In the genomic region with DNA sequence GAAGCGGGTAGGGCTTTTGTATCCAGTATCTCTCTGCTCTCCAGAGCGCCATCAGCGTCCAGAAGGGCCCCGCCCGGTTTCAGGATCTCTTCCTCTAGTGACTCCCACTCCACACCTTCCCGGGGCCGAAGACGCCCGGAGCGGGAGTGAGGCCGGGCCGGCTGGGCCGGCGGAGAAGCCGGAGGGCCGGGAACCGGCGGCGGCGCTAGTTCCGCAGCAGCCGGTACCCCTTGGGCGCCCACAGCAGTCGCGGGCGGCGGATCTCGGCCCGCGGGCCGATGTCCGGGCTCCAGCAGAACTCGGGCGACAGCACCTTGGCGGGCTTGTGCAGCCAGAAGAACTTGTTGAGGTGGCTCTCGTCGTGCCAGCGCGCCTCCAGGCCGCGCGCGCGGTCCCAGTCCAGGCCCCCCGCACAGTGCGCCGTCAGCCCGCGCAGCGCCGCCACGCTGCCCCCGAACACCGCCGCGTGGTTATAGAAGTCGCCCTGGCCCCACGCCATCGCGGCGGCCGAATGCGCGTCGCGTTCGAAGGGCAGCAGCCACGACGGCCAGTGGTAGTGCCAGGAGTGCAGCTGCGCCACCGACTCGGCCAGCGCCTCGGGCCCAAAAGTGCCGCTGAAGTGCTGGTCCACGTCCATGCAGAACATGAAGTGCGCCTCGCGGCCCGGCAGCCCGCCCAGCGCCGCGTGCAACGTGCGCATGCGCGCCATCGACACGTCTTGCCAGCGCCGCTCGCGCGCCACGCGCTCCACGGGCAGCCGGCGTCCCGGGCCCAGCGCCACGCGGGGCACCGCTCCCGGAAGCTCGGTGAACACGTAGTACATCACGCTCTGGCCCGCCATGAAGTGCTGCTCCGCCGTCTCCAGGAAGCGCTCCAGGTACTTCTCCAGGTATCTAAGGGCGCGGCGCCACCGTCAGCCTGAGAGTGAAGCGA, we compare ENCODE assay signal across 12 cellular contexts. TPM values are rescaled to one million over a fixed set of nuclear protein-coding genes. Genes with fewer than 3 reads are reported as not detected.
DNase-seq lines count a peak whose midpoint lies in the region; ATAC-seq, FAIRE-seq and TF ChIP-seq lines count a peak whose summit lies in the region.
"Had no signal": no experiment of that assay in that cellular context is flagged by ENCODE, and none has a peak within 500 bp of the region (broad histone marks: within the 10 kb centered on the region; RNA-seq: fewer than 3 reads in every experiment).

No MANE protein-coding gene starts in this region.

- TF ChIP-seq CTCF in WTC11 (IDR thresholded peaks at IDR 0.05) (no peak), pancreas (IDR thresholded peaks at IDR 0.05) (no peak)

- POLR2A ChIA-PET in WTC11 (lab: Charles Lee): no interaction called here

- H3K27ac Mint-ChIP-seq in WTC11: no peak overlapping the region
- H3K27ac Mint-ChIP-seq: progenitor cell of endocrine pancreas had no signal

- ATAC-seq in WTC11: peak; percentile 73
- peak; percentile 53 for ATAC-seq in left ventricle myocardium superior
- peak in 3 of 4 donors; percentile 20 to 42 (median 34) for ATAC-seq in pancreas

- intact Hi-C loops in left ventricle myocardium superior (cut with micrococcal nuclease) (no loop called here), pancreas (cut with DNase I) (no loop called here)

- H3K4me3 ChIP-seq in ACC112 (ENCODE audit: low read depth, low read length) (peak overlapping the region; percentile 54; the same call in 1 of the 2 replicates), pancreas (peak overlapping the region in 1 of 4 donors; percentile 30)

- H3K4me1 Mint-ChIP-seq in WTC11: peaks cover 3% of the 10 kb centered on the region; the same call in 1 of the 2 replicates

- H3K9me3 ChIP-seq in pancreas: no peaks in the 10 kb centered on the region

- H3K4me3 Mint-ChIP-seq in WTC11: peak overlapping the region; percentile 55

- no peak for FAIRE-seq in pancreas (lab: Jason Lieb, UNC)

- H3K36me3 Mint-ChIP-seq in WTC11: peaks cover 3% of the 10 kb centered on the region; the same call in 1 of the 2 replicates

- WGBS in pancreas, 2 donors: 16 to 19% methylated on average over 111 to 118 of the region's 118 CpGs

- H3K36me3 ChIP-seq in ACC112 (ENCODE audit: insufficient read depth, low read length) (peaks cover 3% of the 10 kb centered on the region; the same call in 1 of the 2 replicates), pancreas (no peaks in the 10 kb centered on the region)

- DNase-seq in WTC11 (ENCODE audit: low spot score): peak; percentile 40
- DNase-seq in left ventricle myocardium superior: peak; percentile 64
- DNase-seq in pancreas: no peak
- no peak for DNase-seq in islet precursor cell
- DNase-seq in AG08396 (ENCODE audit: low spot score): no peak
- no peak for DNase-seq in NCI-H446 (lab: John Stamatoyannopoulos, UW)
- no peak for DNase-seq in NCI-H1417 treated with DMSO at 0.1 percent for 48 hours (lab: John Stamatoyannopoulos, UW)
- DNase-seq: NCI-H748 treated with DMSO at 0.1 percent for 48 hours had no signal

- H3K79me2 ChIP-seq in ACC112 (ENCODE audit: control insufficient read depth, insufficient read depth, low read length, unreplicated experiment): no peaks in the 10 kb centered on the region

- CTCF ChIA-PET in WTC11 (lab: Charles Lee): interaction anchor here (1.2 to 4.4 kb wide), 4 partner anchors 12 to 180 kb away, joined by 3 to 28 read pairs (median 6); no protein-coding TSS in a partner anchor

- H3K27me3 ChIP-seq in ACC112 (ENCODE audit: insufficient read depth, low read length) (no peaks in the 10 kb centered on the region), pancreas (no peaks in the 10 kb centered on the region)

- peaks cover 3% of the 10 kb centered on the region for H3K4me1 ChIP-seq in ACC112 (ENCODE audit: control insufficient read depth, insufficient read depth, low read length, unreplicated experiment)
- peaks cover 0 to 3% (median 0%) of the 10 kb centered on the region in 3 donors for H3K4me1 ChIP-seq in pancreas

- peaks cover 58% of the 10 kb centered on the region for H3K27me3 Mint-ChIP-seq in WTC11 (ENCODE audit: low read depth)

- H2AFZ ChIP-seq in ACC112 (ENCODE audit: low read length, unreplicated experiment): peak overlapping the region; percentile 32

- H3K9me3 Mint-ChIP-seq in WTC11: peaks cover 5% of the 10 kb centered on the region; the same call in 1 of the 2 replicates

- H3K27ac ChIP-seq in ACC112 (ENCODE audit: low read depth, low read length) (no peak overlapping the region), pancreas (no peak overlapping the region)

TF ChIP-seq in WTC11, 78 proteins besides CTCF, POLR2A, EP300 and RAD21 (continues in another document):
- TF ChIP-seq, protein P1, sequence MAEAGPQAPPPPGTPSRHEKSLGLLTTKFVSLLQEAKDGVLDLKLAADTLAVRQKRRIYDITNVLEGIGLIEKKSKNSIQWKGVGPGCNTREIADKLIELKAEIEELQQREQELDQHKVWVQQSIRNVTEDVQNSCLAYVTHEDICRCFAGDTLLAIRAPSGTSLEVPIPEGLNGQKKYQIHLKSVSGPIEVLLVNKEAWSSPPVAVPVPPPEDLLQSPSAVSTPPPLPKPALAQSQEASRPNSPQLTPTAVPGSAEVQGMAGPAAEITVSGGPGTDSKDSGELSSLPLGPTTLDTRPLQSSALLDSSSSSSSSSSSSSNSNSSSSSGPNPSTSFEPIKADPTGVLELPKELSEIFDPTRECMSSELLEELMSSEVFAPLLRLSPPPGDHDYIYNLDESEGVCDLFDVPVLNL (CRISPR knock-in tag; IDR thresholded peaks at IDR 0.05; ENCODE audit: borderline replicate concordance, low read depth): no peak
- TF ChIP-seq, protein P2, sequence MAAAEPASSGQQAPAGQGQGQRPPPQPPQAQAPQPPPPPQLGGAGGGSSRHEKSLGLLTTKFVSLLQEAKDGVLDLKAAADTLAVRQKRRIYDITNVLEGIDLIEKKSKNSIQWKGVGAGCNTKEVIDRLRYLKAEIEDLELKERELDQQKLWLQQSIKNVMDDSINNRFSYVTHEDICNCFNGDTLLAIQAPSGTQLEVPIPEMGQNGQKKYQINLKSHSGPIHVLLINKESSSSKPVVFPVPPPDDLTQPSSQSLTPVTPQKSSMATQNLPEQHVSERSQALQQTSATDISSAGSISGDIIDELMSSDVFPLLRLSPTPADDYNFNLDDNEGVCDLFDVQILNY (CRISPR knock-in tag; IDR thresholded peaks at IDR 0.05): no peak
- TF ChIP-seq KAT7 (CRISPR knock-in tag; IDR thresholded peaks at IDR 0.05; ENCODE audit: borderline replicate concordance): peak; percentile 73; the same call in 1 of the 2 replicates
- TF ChIP-seq TCF7 (CRISPR knock-in tag; IDR thresholded peaks at IDR 0.05; ENCODE audit: low read depth): 0 out of 2 replicates have a peak, but pooled peaks have one; percentile 35
- TF ChIP-seq, protein P3, sequence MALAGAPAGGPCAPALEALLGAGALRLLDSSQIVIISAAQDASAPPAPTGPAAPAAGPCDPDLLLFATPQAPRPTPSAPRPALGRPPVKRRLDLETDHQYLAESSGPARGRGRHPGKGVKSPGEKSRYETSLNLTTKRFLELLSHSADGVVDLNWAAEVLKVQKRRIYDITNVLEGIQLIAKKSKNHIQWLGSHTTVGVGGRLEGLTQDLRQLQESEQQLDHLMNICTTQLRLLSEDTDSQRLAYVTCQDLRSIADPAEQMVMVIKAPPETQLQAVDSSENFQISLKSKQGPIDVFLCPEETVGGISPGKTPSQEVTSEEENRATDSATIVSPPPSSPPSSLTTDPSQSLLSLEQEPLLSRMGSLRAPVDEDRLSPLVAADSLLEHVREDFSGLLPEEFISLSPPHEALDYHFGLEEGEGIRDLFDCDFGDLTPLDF (CRISPR knock-in tag; IDR thresholded peaks at IDR 0.05): 0 out of 2 replicates have a peak, but pooled peaks have one; percentile 55
- TF ChIP-seq, protein P4, sequence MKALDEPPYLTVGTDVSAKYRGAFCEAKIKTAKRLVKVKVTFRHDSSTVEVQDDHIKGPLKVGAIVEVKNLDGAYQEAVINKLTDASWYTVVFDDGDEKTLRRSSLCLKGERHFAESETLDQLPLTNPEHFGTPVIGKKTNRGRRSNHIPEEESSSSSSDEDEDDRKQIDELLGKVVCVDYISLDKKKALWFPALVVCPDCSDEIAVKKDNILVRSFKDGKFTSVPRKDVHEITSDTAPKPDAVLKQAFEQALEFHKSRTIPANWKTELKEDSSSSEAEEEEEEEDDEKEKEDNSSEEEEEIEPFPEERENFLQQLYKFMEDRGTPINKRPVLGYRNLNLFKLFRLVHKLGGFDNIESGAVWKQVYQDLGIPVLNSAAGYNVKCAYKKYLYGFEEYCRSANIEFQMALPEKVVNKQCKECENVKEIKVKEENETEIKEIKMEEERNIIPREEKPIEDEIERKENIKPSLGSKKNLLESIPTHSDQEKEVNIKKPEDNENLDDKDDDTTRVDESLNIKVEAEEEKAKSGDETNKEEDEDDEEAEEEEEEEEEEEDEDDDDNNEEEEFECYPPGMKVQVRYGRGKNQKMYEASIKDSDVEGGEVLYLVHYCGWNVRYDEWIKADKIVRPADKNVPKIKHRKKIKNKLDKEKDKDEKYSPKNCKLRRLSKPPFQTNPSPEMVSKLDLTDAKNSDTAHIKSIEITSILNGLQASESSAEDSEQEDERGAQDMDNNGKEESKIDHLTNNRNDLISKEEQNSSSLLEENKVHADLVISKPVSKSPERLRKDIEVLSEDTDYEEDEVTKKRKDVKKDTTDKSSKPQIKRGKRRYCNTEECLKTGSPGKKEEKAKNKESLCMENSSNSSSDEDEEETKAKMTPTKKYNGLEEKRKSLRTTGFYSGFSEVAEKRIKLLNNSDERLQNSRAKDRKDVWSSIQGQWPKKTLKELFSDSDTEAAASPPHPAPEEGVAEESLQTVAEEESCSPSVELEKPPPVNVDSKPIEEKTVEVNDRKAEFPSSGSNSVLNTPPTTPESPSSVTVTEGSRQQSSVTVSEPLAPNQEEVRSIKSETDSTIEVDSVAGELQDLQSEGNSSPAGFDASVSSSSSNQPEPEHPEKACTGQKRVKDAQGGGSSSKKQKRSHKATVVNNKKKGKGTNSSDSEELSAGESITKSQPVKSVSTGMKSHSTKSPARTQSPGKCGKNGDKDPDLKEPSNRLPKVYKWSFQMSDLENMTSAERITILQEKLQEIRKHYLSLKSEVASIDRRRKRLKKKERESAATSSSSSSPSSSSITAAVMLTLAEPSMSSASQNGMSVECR (CRISPR knock-in tag; IDR thresholded peaks at IDR 0.05; ENCODE audit: borderline replicate concordance): peak; percentile 16; the same call in 1 of the 2 replicates
- TF ChIP-seq NFE2L1 (CRISPR knock-in tag; IDR thresholded peaks at IDR 0.05): peak; percentile 40; the same call in 1 of the 2 replicates
- 0 out of 2 replicates have a peak, but pooled peaks have one; percentile 44 for TF ChIP-seq TEAD1 (CRISPR knock-in tag; IDR thresholded peaks at IDR 0.05)
- peak; percentile 66 for TF ChIP-seq JUN (CRISPR knock-in tag; IDR thresholded peaks at IDR 0.05)
- TF ChIP-seq MYBL2 (CRISPR knock-in tag; IDR thresholded peaks at IDR 0.05): 0 out of 2 replicates have a peak, but pooled peaks have one; percentile 25

RNA-seq across cellular contexts. Expression of a gene that starts 14.1 kb away (rescaled TPM):
- total RNA-seq in WTC11 (2021): not detected in 3 replicates
- not detected for total RNA-seq in left ventricle myocardium superior
- not detected for total RNA-seq in pancreas
- polyA plus RNA-seq in pancreas: under 1 TPM in 1 of 2 donors, not detected in 1; 0.07 TPM
- total RNA-seq: LHCN-M2; T-helper 1 cell treated with Interleukin-12 subunit alpha and Interleukin-12 subunit beta and Interleukin-4 antibody, amounts not matched to agents 30 ng/mL and 1 ng/mL, for 36 hours had no signal

RNA-seq across cellular contexts. Expression of a gene that starts 50.5 kb away (rescaled TPM):
- total RNA-seq in WTC11 (2021) (23.9 to 25.7 TPM (median 24.2 TPM) in 3 replicates), left ventricle myocardium superior (37.8 TPM), pancreas (10 to 100 TPM; 11.8 to 19.7 (median 13.5) TPM)
- polyA plus RNA-seq in pancreas: 10 to 100 TPM; 13.3 to 14.9 TPM

Comparison
In these comparisons a context has a peak if more than half of its experiments do, and no peak if none do; other contexts are left out.
1. DNase-seq: peak in WTC11 (single experiment) and left ventricle myocardium superior (single experiment); none in pancreas (0 of 6), islet precursor cell (single experiment), AG08396 (single experiment), NCI-H446 (0 of 2) and NCI-H1417 treated with DMSO at 0.1 percent for 48 hours (single experiment).
2. Peak in every context shown above with its lines, with median percentiles within 50 percentile points of each other: ATAC-seq.